Comparison of ENCODE assay signal across 42 cellular contexts in genomic region chr17:28515518-28515917, GRCh38. TPM values are rescaled to one million over a fixed set of nuclear protein-coding genes. Genes with fewer than 3 reads are reported as not detected.
"Had no signal": no experiment of that assay in that cellular context is flagged by ENCODE, and none has a peak within 500 bp of the region (broad histone marks: within the 10 kb centered on the region; RNA-seq: fewer than 3 reads in every experiment).

No MANE protein-coding gene starts in this region.

- H3K4me3 ChIP-seq: adrenal gland, ascending aorta, body of pancreas, breast epithelium, cardiac muscle cell had no signal

- H3K4me1 Mint-ChIP-seq: activated naive CD4-positive, alpha-beta T cell treated with anti-CD3 and anti-CD28 coated beads, Interleukin-2, amount 10 ng/mL, durations not matched to agents 7 days and 5 days; activated naive CD4-positive, alpha-beta T cell treated with anti-CD3 and anti-CD28 coated beads, Interleukin-2, amount 50 U/mL, for 24 hours; activated naive CD8-positive, alpha-beta T cell treated with anti-CD3 and anti-CD28 coated beads, Interleukin-2, amount 50 U/mL, for 24 hours; activated T-helper 17 cell treated with anti-CD3 and anti-CD28 coated beads, Interleukin-2, amount 50 U/mL, for 72 hours; brain; central memory CD8-positive, alpha-beta T cell had no signal

- ATAC-seq: activated naive CD4-positive, alpha-beta T cell treated with anti-CD3 and anti-CD28 coated beads, Interleukin-2, amount 50 U/mL, for 72 hours; activated naive CD8-positive, alpha-beta T cell treated with anti-CD3 and anti-CD28 coated beads, Interleukin-2, amount 50 U/mL, for 24 hours; activated T-cell treated with anti-CD3 and anti-CD28 coated beads, Interleukin-2, amount 50 U/mL, for 4 hours; activated T-cell treated with anti-CD3 and anti-CD28 coated beads, Interleukin-2, amount 50 U/mL, for 72 hours; activated T-helper 17 cell treated with anti-CD3 and anti-CD28 coated beads, Interleukin-2, amount 50 U/mL, for 72 hours; body of pancreas had no signal

- H3K9me3 ChIP-seq: adrenal gland, ascending aorta, body of pancreas, breast epithelium had no signal

- H3K27ac ChIP-seq: adrenal gland, ascending aorta, body of pancreas, brain microvascular endothelial cell, breast epithelium, cardiac muscle cell had no signal

- H3K4me3 Mint-ChIP-seq: activated naive CD4-positive, alpha-beta T cell treated with anti-CD3 and anti-CD28 coated beads for 36 hours; activated naive CD4-positive, alpha-beta T cell treated with anti-CD3 and anti-CD28 coated beads, Interleukin-2, amount 10 ng/mL, durations not matched to agents 7 days and 5 days; activated naive CD4-positive, alpha-beta T cell treated with anti-CD3 and anti-CD28 coated beads, Interleukin-2, amount 50 U/mL, for 24 hours; activated naive CD8-positive, alpha-beta T cell; activated naive CD8-positive, alpha-beta T cell treated with anti-CD3 and anti-CD28 coated beads for 36 hours; activated naive CD8-positive, alpha-beta T cell treated with anti-CD3 and anti-CD28 coated beads, Interleukin-2, amount 10 ng/mL, durations not matched to agents 7 days and 5 days; activated naive CD8-positive, alpha-beta T cell treated with anti-CD3 and anti-CD28 coated beads, Interleukin-2, amount 50 U/mL, for 24 hours; activated T-cell treated with anti-CD3 and anti-CD28 coated beads, Interleukin-2, amount 50 U/mL, for 24 hours; activated T-cell treated with anti-CD3 and anti-CD28 coated beads, Interleukin-2, amount 50 U/mL, for 4 hours; activated T-cell treated with anti-CD3 and anti-CD28 coated beads, Interleukin-2, amount 50 U/mL, for 72 hours; activated T-helper 1 cell treated with anti-CD3 and anti-CD28 coated beads, Interleukin-12 subunit alpha, Interleukin-12 subunit beta, Interleukin-2, Interleukin-4 antibody, amounts not matched to agents 30 ng/mL and 10 ng/mL and 1 ng/mL, durations not matched to agents 14 hours and 24 hours and 36 hours; activated T-helper 17 cell treated with anti-CD3 and anti-CD28 coated beads, Interleukin-2, amount 50 U/mL, for 72 hours; brain; central memory CD8-positive, alpha-beta T cell had no signal

- H3K36me3 Mint-ChIP-seq: activated naive CD4-positive, alpha-beta T cell treated with anti-CD3 and anti-CD28 coated beads, Interleukin-2, amount 10 ng/mL, durations not matched to agents 7 days and 5 days; activated naive CD4-positive, alpha-beta T cell treated with anti-CD3 and anti-CD28 coated beads, Interleukin-2, amount 50 U/mL, for 24 hours; activated naive CD4-positive, alpha-beta T cell treated with anti-CD3 and anti-CD28 coated beads, Interleukin-2, amount 50 U/mL, for 72 hours; activated naive CD8-positive, alpha-beta T cell; activated naive CD8-positive, alpha-beta T cell treated with anti-CD3 and anti-CD28 coated beads for 36 hours; activated naive CD8-positive, alpha-beta T cell treated with anti-CD3 and anti-CD28 coated beads, Interleukin-2, amount 10 ng/mL, durations not matched to agents 7 days and 5 days; brain had no signal

- H3K36me3 ChIP-seq: adrenal gland, ascending aorta, brain microvascular endothelial cell, breast epithelium, cardiac muscle cell had no signal

- H3K4me1 ChIP-seq: adrenal gland, ascending aorta, body of pancreas, breast epithelium had no signal

- DNase-seq: activated effector memory CD4-positive, alpha-beta T cell treated with anti-CD3 and anti-CD28 coated beads, Interleukin-2, amount 50 U/mL, for 16 hours; activated effector memory CD4-positive, alpha-beta T cell treated with Interleukin-2 at 50 U/mL for 16 hours; activated gamma-delta T cell; activated gamma-delta T cell treated with Interleukin-2 at 50 U/mL for 16 hours; activated naive CD4-positive, alpha-beta T cell; activated naive CD4-positive, alpha-beta T cell treated with anti-CD3 and anti-CD28 coated beads for 36 hours; activated naive CD4-positive, alpha-beta T cell treated with anti-CD3 and anti-CD28 coated beads, Interleukin-2, amount 10 ng/mL, durations not matched to agents 7 days and 5 days; activated naive CD4-positive, alpha-beta T cell treated with anti-CD3 and anti-CD28 coated beads, Interleukin-2, amount 50 U/mL, for 16 hours; activated naive CD4-positive, alpha-beta T cell treated with Interleukin-2 at 50 U/mL for 16 hours; activated naive CD8-positive, alpha-beta T cell treated with anti-CD3 and anti-CD28 coated beads for 36 hours; activated naive CD8-positive, alpha-beta T cell treated with anti-CD3 and anti-CD28 coated beads, Interleukin-2, amount 10 ng/mL, durations not matched to agents 7 days and 5 days; activated naive CD8-positive, alpha-beta T cell treated with anti-CD3 and anti-CD28 coated beads, Interleukin-2, amount 50 U/mL, for 24 hours; activated T-cell treated with anti-CD3 and anti-CD28 coated beads, Interleukin-2, amount 50 U/mL, for 1 hour; activated T-cell treated with anti-CD3 and anti-CD28 coated beads, Interleukin-2, amount 50 U/mL, for 24 hours; activated T-cell treated with anti-CD3 and anti-CD28 coated beads, Interleukin-2, amount 50 U/mL, for 4 hours; activated T-cell treated with anti-CD3 and anti-CD28 coated beads, Interleukin-2, amount 50 U/mL, for 48 hours; activated T-cell treated with anti-CD3 and anti-CD28 coated beads, Interleukin-2, amount 50 U/mL, for 72 hours; adrenal gland; amniotic stem cell; amygdala; anterior cingulate cortex; aorta; body of pancreas; brain microvascular endothelial cell; caudate nucleus; cerebellar nuclear complex had no signal

- H3K27ac Mint-ChIP-seq: activated naive CD4-positive, alpha-beta T cell treated with anti-CD3 and anti-CD28 coated beads for 36 hours; activated naive CD4-positive, alpha-beta T cell treated with anti-CD3 and anti-CD28 coated beads, Interleukin-2, amount 10 ng/mL, durations not matched to agents 7 days and 5 days; activated naive CD4-positive, alpha-beta T cell treated with anti-CD3 and anti-CD28 coated beads, Interleukin-2, amount 50 U/mL, for 24 hours; activated naive CD4-positive, alpha-beta T cell treated with anti-CD3 and anti-CD28 coated beads, Interleukin-2, amount 50 U/mL, for 72 hours; activated naive CD8-positive, alpha-beta T cell; activated naive CD8-positive, alpha-beta T cell treated with anti-CD3 and anti-CD28 coated beads for 36 hours; activated naive CD8-positive, alpha-beta T cell treated with anti-CD3 and anti-CD28 coated beads, Interleukin-2, amount 10 ng/mL, durations not matched to agents 7 days and 5 days; activated naive CD8-positive, alpha-beta T cell treated with anti-CD3 and anti-CD28 coated beads, Interleukin-2, amount 50 U/mL, for 24 hours; activated T-cell treated with anti-CD3 and anti-CD28 coated beads, Interleukin-2, amount 50 U/mL, for 24 hours; activated T-cell treated with anti-CD3 and anti-CD28 coated beads, Interleukin-2, amount 50 U/mL, for 72 hours; activated T-helper 1 cell treated with anti-CD3 and anti-CD28 coated beads, Interleukin-12 subunit alpha, Interleukin-12 subunit beta, Interleukin-2, Interleukin-4 antibody, amounts not matched to agents 30 ng/mL and 10 ng/mL and 1 ng/mL, durations not matched to agents 14 hours and 24 hours and 36 hours; activated T-helper 17 cell treated with anti-CD3 and anti-CD28 coated beads, Interleukin-2, amount 50 U/mL, for 72 hours; activated T-helper 2 cell treated with anti-CD3 and anti-CD28 coated beads, Interferon-gamma antibody, Interleukin-2, Interleukin-4, amounts not matched to agents 10 μg/mL and 5 μg/mL and 100 μg/mL, durations not matched to agents 14 hours and 24 hours and 36 hours; brain had no signal

- H3K9me3 Mint-ChIP-seq: activated naive CD4-positive, alpha-beta T cell treated with anti-CD3 and anti-CD28 coated beads for 36 hours; activated naive CD4-positive, alpha-beta T cell treated with anti-CD3 and anti-CD28 coated beads, Interleukin-2, amount 50 U/mL, for 24 hours; activated naive CD8-positive, alpha-beta T cell treated with anti-CD3 and anti-CD28 coated beads, Interleukin-2, amount 50 U/mL, for 24 hours; activated T-cell treated with anti-CD3 and anti-CD28 coated beads, Interleukin-2, amount 50 U/mL, for 24 hours; activated T-cell treated with anti-CD3 and anti-CD28 coated beads, Interleukin-2, amount 50 U/mL, for 4 hours; activated T-helper 17 cell treated with anti-CD3 and anti-CD28 coated beads, Interleukin-2, amount 50 U/mL, for 72 hours; central memory CD8-positive, alpha-beta T cell had no signal

RNA-seq across cellular contexts. Expression of gene FOXN1, which starts 9.4 kb away (rescaled TPM):
- total RNA-seq: activated naive CD4-positive, alpha-beta T cell treated with anti-CD3 and anti-CD28 coated beads for 36 hours; activated naive CD4-positive, alpha-beta T cell treated with anti-CD3 and anti-CD28 coated beads, Interleukin-2, amount 50 U/mL, for 72 hours; activated naive CD8-positive, alpha-beta T cell treated with anti-CD3 and anti-CD28 coated beads for 36 hours; activated naive CD8-positive, alpha-beta T cell treated with anti-CD3 and anti-CD28 coated beads, Interleukin-2, amount 10 ng/mL, durations not matched to agents 7 days and 5 days; activated T-cell treated with anti-CD3 and anti-CD28 coated beads, Interleukin-2, amount 50 U/mL, for 4 hours; activated T-cell treated with anti-CD3 and anti-CD28 coated beads, Interleukin-2, amount 50 U/mL, for 72 hours; activated T-helper 1 cell treated with anti-CD3 and anti-CD28 coated beads, Interleukin-12 subunit alpha, Interleukin-12 subunit beta, Interleukin-2, Interleukin-4 antibody, amounts not matched to agents 30 ng/mL and 10 ng/mL and 1 ng/mL, durations not matched to agents 14 hours and 24 hours and 36 hours; activated T-helper 17 cell treated with anti-CD3 and anti-CD28 coated beads, Interleukin-2, amount 50 U/mL, for 72 hours; activated T-helper 2 cell treated with anti-CD3 and anti-CD28 coated beads, Interferon-gamma antibody, Interleukin-2, Interleukin-4, amounts not matched to agents 10 μg/mL and 5 μg/mL and 100 μg/mL, durations not matched to agents 14 hours and 24 hours and 36 hours; adrenal gland; aorta; ascending aorta; astrocyte; bronchial epithelial cell; cardiac septum; cerebellum; chondrocyte had no signal

RNA-seq across cellular contexts. Expression of gene SLC13A2, which starts 42.1 kb away (rescaled TPM):
- total RNA-seq: activated naive CD4-positive, alpha-beta T cell treated with anti-CD3 and anti-CD28 coated beads for 36 hours; activated naive CD4-positive, alpha-beta T cell treated with anti-CD3 and anti-CD28 coated beads, Interleukin-2, amount 50 U/mL, for 72 hours; activated naive CD8-positive, alpha-beta T cell treated with anti-CD3 and anti-CD28 coated beads for 36 hours; activated naive CD8-positive, alpha-beta T cell treated with anti-CD3 and anti-CD28 coated beads, Interleukin-2, amount 10 ng/mL, durations not matched to agents 7 days and 5 days; activated T-cell treated with anti-CD3 and anti-CD28 coated beads, Interleukin-2, amount 50 U/mL, for 4 hours; activated T-cell treated with anti-CD3 and anti-CD28 coated beads, Interleukin-2, amount 50 U/mL, for 72 hours; activated T-helper 1 cell treated with anti-CD3 and anti-CD28 coated beads, Interleukin-12 subunit alpha, Interleukin-12 subunit beta, Interleukin-2, Interleukin-4 antibody, amounts not matched to agents 30 ng/mL and 10 ng/mL and 1 ng/mL, durations not matched to agents 14 hours and 24 hours and 36 hours; activated T-helper 17 cell treated with anti-CD3 and anti-CD28 coated beads, Interleukin-2, amount 50 U/mL, for 72 hours; activated T-helper 2 cell treated with anti-CD3 and anti-CD28 coated beads, Interferon-gamma antibody, Interleukin-2, Interleukin-4, amounts not matched to agents 10 μg/mL and 5 μg/mL and 100 μg/mL, durations not matched to agents 14 hours and 24 hours and 36 hours; adrenal gland; aorta; ascending aorta; astrocyte; bronchial epithelial cell; cardiac muscle cell; cardiac septum; cerebellum; chondrocyte had no signal
